Comparison of ENCODE assay signal across 18 cellular contexts in the genomic region with DNA sequence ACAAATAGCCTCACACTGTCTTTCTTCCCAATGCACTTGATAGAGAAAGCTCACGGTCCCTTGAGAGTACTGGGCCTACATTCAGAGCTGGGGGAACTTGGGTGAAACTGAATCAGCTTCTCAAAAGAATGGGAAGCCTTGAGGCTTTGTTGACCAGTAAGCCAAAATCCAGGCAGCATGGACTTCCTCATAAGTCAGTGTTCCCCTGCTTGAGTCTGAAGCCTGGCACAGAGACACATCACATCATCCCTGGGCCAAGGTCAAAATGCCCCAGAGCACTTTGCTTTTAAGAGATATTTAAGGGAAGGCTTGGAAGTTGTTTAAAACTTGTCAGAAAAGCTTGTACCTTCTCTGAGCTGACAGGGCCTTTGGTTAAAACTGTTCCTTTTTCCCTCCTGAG.
"Had no signal": no experiment of that assay in that cellular context is flagged by ENCODE, and none has a peak within 500 bp of the region (broad histone marks: within the 10 kb centered on the region; RNA-seq: fewer than 3 reads in every experiment).

No MANE protein-coding gene starts in this region.

- H3K9ac ChIP-seq: KMS-11 had no signal

- FAIRE-seq: astrocyte, RCC 7860 had no signal

- H3K27me3 ChIP-seq: brain microvascular endothelial cell, cardiac muscle cell had no signal

- H3K4me2 ChIP-seq: KMS-11 had no signal

- H3K4me3 ChIP-seq: cardiac muscle cell had no signal

- DNase-seq: activated CD4-positive, alpha-beta T cell treated with anti-CD3 and anti-CD28 coated beads for 4 hours; activated CD8-positive, alpha-beta T cell treated with anti-CD3 and anti-CD28 coated beads, Interleukin-2, amount 10 ng/mL, durations not matched to agents 7 days and 5 days; activated effector memory CD4-positive, alpha-beta T cell treated with Interleukin-2 at 50 U/mL for 16 hours; activated naive CD4-positive, alpha-beta T cell treated with Interleukin-2 at 50 U/mL for 16 hours; activated T-cell treated with anti-CD3 and anti-CD28 coated beads, Interleukin-2, amount 50 U/mL, for 24 hours; brain microvascular endothelial cell; NCI-H1105; NCI-H1436 treated with DMSO at 0.1 percent for 48 hours; NCI-H187; NCI-H2081; NCI-H446; NCI-H524; PC-3; SHP77 treated with DMSO at 0.1 percent for 48 hours had no signal

- H3K27ac ChIP-seq: brain microvascular endothelial cell, cardiac muscle cell, KMS-11 had no signal

- H3K36me3 ChIP-seq: brain microvascular endothelial cell, cardiac muscle cell had no signal
